29 cellular contexts compared by ENCODE assay signal in genomic region chr10:73793456-73793855, GRCh38.
"Had no signal": no experiment of that assay in that cellular context is flagged by ENCODE, and none has a peak within 500 bp of the region (broad histone marks: within the 10 kb centered on the region; RNA-seq: fewer than 3 reads in every experiment).

No MANE protein-coding gene starts in this region.

- H3K27me3 Mint-ChIP-seq: activated B cell treated with CpG ODN at 0.5 μM for 24 hours; activated CD8-positive, alpha-beta T cell treated with anti-CD3 and anti-CD28 coated beads for 36 hours; stimulated activated naive CD8-positive, alpha-beta T cell treated with anti-CD3 and anti-CD28 coated beads, Interleukin-15, Interleukin-2, amounts not matched to agents 100 ng/mL and 50 ng/mL, for 24 hours had no signal

- H3K4me3 Mint-ChIP-seq: activated B cell treated with CpG ODN at 0.5 μM for 24 hours; activated CD8-positive, alpha-beta T cell treated with anti-CD3 and anti-CD28 coated beads for 36 hours; activated T-helper 1 cell treated with anti-CD3 and anti-CD28 coated beads, Interleukin-12 subunit alpha, Interleukin-12 subunit beta, Interleukin-2, Interleukin-4 antibody, amounts not matched to agents 30 ng/mL and 10 ng/mL and 1 ng/mL, durations not matched to agents 14 hours and 24 hours and 36 hours; nephron progenitor cell; stimulated activated naive CD8-positive, alpha-beta T cell treated with anti-CD3 and anti-CD28 coated beads, Interleukin-15, Interleukin-2, amounts not matched to agents 100 ng/mL and 50 ng/mL, for 24 hours; T-helper 2 cell treated with Interferon-gamma antibody and Interleukin-4, amounts not matched to agents 5 μg/mL and 100 μg/mL, for 36 hours had no signal

- H3K9me3 ChIP-seq: body of pancreas, gastrocnemius medialis, left lung, neutrophil, pancreas, psoas muscle, right atrium auricular region, spleen, upper lobe of left lung had no signal

- H3K4me3 ChIP-seq: body of pancreas, coronary artery, dorsolateral prefrontal cortex, gastrocnemius medialis, left lung, lung, pancreas, psoas muscle, right atrium auricular region, spleen, upper lobe of left lung had no signal

- H3K4me1 ChIP-seq: upper lobe of left lung had no signal

- H3K27me3 ChIP-seq: body of pancreas, dorsolateral prefrontal cortex, gastrocnemius medialis, left lung, neutrophil, pancreas, right atrium auricular region, spleen, upper lobe of left lung had no signal

- H3K27ac ChIP-seq: body of pancreas, coronary artery, gastrocnemius medialis, left lung, neutrophil, pancreas, psoas muscle, right atrium auricular region, upper lobe of left lung had no signal

- ATAC-seq: activated CD8-positive, alpha-beta T cell treated with anti-CD3 and anti-CD28 coated beads for 36 hours; body of pancreas; gastrocnemius medialis; left lung; pancreas; psoas muscle; SK-N-SH treated with all-trans-retinoic acid at 6 μM for 48 hours had no signal

- H3K4me1 Mint-ChIP-seq: activated B cell treated with CpG ODN at 0.5 μM for 24 hours, nephron progenitor cell had no signal

- DNase-seq: activated B cell treated with CpG ODN at 0.5 μM for 24 hours; activated CD4-positive, alpha-beta T cell treated with anti-CD3 and anti-CD28 coated beads, Interleukin-2, amount 50 U/mL, for 1 hour; activated CD8-positive, alpha-beta T cell treated with anti-CD3 and anti-CD28 coated beads for 36 hours; activated gamma-delta T cell treated with Interleukin-2 at 50 U/mL for 16 hours; activated naive CD4-positive, alpha-beta T cell treated with anti-CD3 and anti-CD28 coated beads, Interleukin-2, amount 50 U/mL, for 16 hours; anterior cingulate cortex; body of pancreas; cerebellar nuclear complex; dorsolateral prefrontal cortex; effector memory CD4-positive, alpha-beta T cell; erythroblast; glutamatergic neuron; left lung; mesendoderm; nephron progenitor cell; spleen; substantia nigra; upper lobe of left lung had no signal

- H3K27ac Mint-ChIP-seq: activated B cell treated with CpG ODN at 0.5 μM for 24 hours; activated CD8-positive, alpha-beta T cell treated with anti-CD3 and anti-CD28 coated beads for 36 hours; activated T-helper 1 cell treated with anti-CD3 and anti-CD28 coated beads, Interleukin-12 subunit alpha, Interleukin-12 subunit beta, Interleukin-2, Interleukin-4 antibody, amounts not matched to agents 30 ng/mL and 10 ng/mL and 1 ng/mL, durations not matched to agents 14 hours and 24 hours and 36 hours; nephron progenitor cell; stimulated activated naive CD8-positive, alpha-beta T cell treated with anti-CD3 and anti-CD28 coated beads, Interleukin-15, Interleukin-2, amounts not matched to agents 100 ng/mL and 50 ng/mL, for 24 hours; T-helper 2 cell treated with Interferon-gamma antibody and Interleukin-4, amounts not matched to agents 5 μg/mL and 100 μg/mL, for 36 hours had no signal

- H3K9me3 Mint-ChIP-seq: activated B cell treated with CpG ODN at 0.5 μM for 24 hours; activated CD8-positive, alpha-beta T cell treated with anti-CD3 and anti-CD28 coated beads for 36 hours; activated T-helper 1 cell treated with anti-CD3 and anti-CD28 coated beads, Interleukin-12 subunit alpha, Interleukin-12 subunit beta, Interleukin-2, Interleukin-4 antibody, amounts not matched to agents 30 ng/mL and 10 ng/mL and 1 ng/mL, durations not matched to agents 14 hours and 24 hours and 36 hours; nephron progenitor cell; stimulated activated naive CD8-positive, alpha-beta T cell treated with anti-CD3 and anti-CD28 coated beads, Interleukin-15, Interleukin-2, amounts not matched to agents 100 ng/mL and 50 ng/mL, for 24 hours; T-helper 2 cell treated with Interferon-gamma antibody and Interleukin-4, amounts not matched to agents 5 μg/mL and 100 μg/mL, for 36 hours had no signal
